Comparison of ENCODE assay signal across 16 cellular contexts in the genomic region with DNA sequence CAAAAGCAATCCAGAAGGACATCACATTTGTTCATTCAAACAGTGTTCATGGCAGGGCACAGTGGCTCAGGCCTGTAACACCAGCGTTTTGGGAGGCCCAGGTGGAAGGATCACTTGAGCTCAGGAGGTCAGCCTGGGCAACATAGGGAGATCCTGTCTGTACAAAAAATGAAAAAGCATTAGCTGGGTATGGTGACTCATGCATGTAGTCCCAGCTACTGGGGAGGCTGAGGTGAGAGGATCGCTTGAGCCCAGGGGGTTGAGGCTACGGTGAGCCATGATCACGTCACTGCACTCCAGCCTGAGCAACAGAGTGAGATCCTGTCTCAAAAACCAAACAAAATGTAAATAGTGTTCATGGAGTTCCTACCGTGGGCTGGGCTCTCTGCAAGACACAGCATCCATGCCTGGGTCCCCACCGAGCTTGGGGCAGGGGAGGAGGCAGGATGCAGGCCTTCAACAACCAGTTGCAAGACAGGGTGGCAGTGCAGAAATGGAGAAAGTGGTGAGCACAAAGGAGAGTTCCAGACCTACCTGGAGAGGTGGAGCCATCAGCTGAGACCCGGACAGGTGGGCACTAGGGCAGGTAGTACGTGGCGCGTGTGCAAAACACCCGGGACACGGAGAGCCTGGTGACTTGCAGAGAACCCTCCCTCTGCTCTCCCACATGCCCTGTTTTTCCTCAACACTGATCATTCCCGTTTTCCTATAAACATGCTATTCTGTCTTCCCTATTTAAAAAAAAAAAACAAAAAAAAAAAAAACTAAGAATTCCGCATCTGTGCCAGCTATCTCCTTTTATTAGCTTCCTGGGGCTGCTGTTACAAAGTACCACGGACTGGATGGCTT.
DNase-seq lines count a peak whose midpoint lies in the region; ATAC-seq and TF ChIP-seq lines count a peak whose summit lies in the region.
"Had no signal": no experiment of that assay in that cellular context is flagged by ENCODE, and none has a peak within 500 bp of the region (broad histone marks: within the 10 kb centered on the region; RNA-seq: fewer than 3 reads in every experiment).

No MANE protein-coding gene starts in this region.

- peaks cover 4% of the 10 kb centered on the region for H3K36me3 Mint-ChIP-seq in endothelial cell (ENCODE audit: low read depth, unreplicated experiment)

- peaks cover 4% of the 10 kb centered on the region for H3K27me3 Mint-ChIP-seq in endothelial cell (ENCODE audit: unreplicated experiment)
- H3K27me3 Mint-ChIP-seq: CD4-positive, alpha-beta T cell had no signal

- DNase-seq in Daoy (ENCODE audit: low read depth): peak; percentile 47
- DNase-seq in M059J (ENCODE audit: low read depth): peak; percentile 54
- DNase-seq in endothelial cell (ENCODE audit: low spot score): no peak
- DNase-seq in sciatic nerve (ENCODE audit: low spot score): peak; percentile 40
- DNase-seq in MV-4-11 (lab: John Stamatoyannopoulos, UW): no peak
- DNase-seq: anterior cingulate cortex; CD4-positive, alpha-beta T cell; GOT3; NCI-H1930; NCI-H748 treated with DMSO at 0.1 percent for 48 hours; stimulated activated CD4-positive, alpha-beta T cell treated with anti-CD3 and anti-CD28 coated beads, Interleukin-4, amount 100 ng/mL, for 1 hour; T-helper 9 cell had no signal

- ATAC-seq in sciatic nerve (no peak), HG02798 (IDR thresholded peaks at IDR 0.05; ENCODE audit: poor library complexity, unreplicated experiment) (no peak), GM21367 (IDR thresholded peaks at IDR 0.05; ENCODE audit: unreplicated experiment) (no peak), HG02610 (IDR thresholded peaks at IDR 0.05; ENCODE audit: unreplicated experiment) (no peak)
- ATAC-seq: Right ventricle myocardium inferior had no signal

- H3K4me3 Mint-ChIP-seq in endothelial cell (ENCODE audit: unreplicated experiment): no peak overlapping the region
- H3K4me3 Mint-ChIP-seq: CD4-positive, alpha-beta T cell had no signal

- peaks cover 29% of the 10 kb centered on the region for H3K4me1 Mint-ChIP-seq in endothelial cell (ENCODE audit: unreplicated experiment)

- H3K9me3 Mint-ChIP-seq in endothelial cell (ENCODE audit: unreplicated experiment): no peaks in the 10 kb centered on the region
- H3K9me3 Mint-ChIP-seq: CD4-positive, alpha-beta T cell had no signal

- TF ChIP-seq CTCF in endothelial cell (IDR thresholded peaks at IDR 0.05; ENCODE audit: unreplicated experiment): no peak

- peak overlapping the region; percentile 30 for H3K27ac Mint-ChIP-seq in endothelial cell (ENCODE audit: unreplicated experiment)
- H3K27ac Mint-ChIP-seq: CD4-positive, alpha-beta T cell had no signal

- intact Hi-C loops in sciatic nerve (cut with DNase I): loop anchor here (10.0 kb wide), 1 partner anchor 265 kb away; no protein-coding TSS in a partner anchor

Comparison
In these comparisons a context has a peak if more than half of its experiments do, and no peak if none do; other contexts are left out.
1. DNase-seq: peak in Daoy (single experiment), M059J (single experiment) and sciatic nerve (single experiment); none in endothelial cell (single experiment) and MV-4-11 (single experiment).